In genomic region chr14:53956427-53957201, GRCh38 we compare ENCODE assay signal across 1 cellular context.
TF ChIP-seq lines count a peak whose summit lies in the region.

Gene BMP4, minus strand, starts transcription at chr14:53956825. Its CDS starts 4,603 bp downstream, at chr14:53952222.

TF ChIP-seq in HepG2, 621 proteins besides CTCF, POLR2A, EP300 and RAD21 (continued from another document and continues in another):
- TF ChIP-seq SAFB2 (CRISPR knock-in tag; IDR thresholded peaks at IDR 0.05; ENCODE audit: borderline replicate concordance, low read depth) (no peak), ZC3H4 (CRISPR knock-in tag; IDR thresholded peaks at IDR 0.05; ENCODE audit: borderline replicate concordance) (0 out of 2 replicates have a peak, but pooled peaks have one; percentile 65), RFXANK (CRISPR knock-in tag; IDR thresholded peaks at IDR 0.05) (peak; percentile 29; the same call in 1 of the 2 replicates), ZNF770 (CRISPR knock-in tag; IDR thresholded peaks at IDR 0.05) (peak; percentile 45; the same call in 1 of the 2 replicates), ATF5 (CRISPR knock-in tag; IDR thresholded peaks at IDR 0.05; ENCODE audit: low read depth) (no peak), KDM4B (CRISPR knock-in tag; IDR thresholded peaks at IDR 0.05) (peak; percentile 82), ATF6 (CRISPR knock-in tag; conservative IDR thresholded peaks at IDR 0.05) (no peak), JDP2 (CRISPR knock-in tag; IDR thresholded peaks at IDR 0.05; ENCODE audit: borderline replicate concordance) (0 out of 2 replicates have a peak, but pooled peaks have one; percentile 14), NPAS2 (CRISPR knock-in tag; IDR thresholded peaks at IDR 0.05; ENCODE audit: borderline replicate concordance) (no peak), ZNF724P (CRISPR knock-in tag; IDR thresholded peaks at IDR 0.05; ENCODE audit: borderline replicate concordance) (peak; percentile 77; the same call in 1 of the 2 replicates), ZNF468 (CRISPR knock-in tag; IDR thresholded peaks at IDR 0.05) (no peak), ZNF883 (CRISPR knock-in tag; IDR thresholded peaks at IDR 0.05; ENCODE audit: not compliant biosample characterization) (peak; percentile 56), U2AF2 (IDR thresholded peaks at IDR 0.05; ENCODE audit: low read depth, low read length) (peak; percentile 49; the same call in 1 of the 2 replicates), GFI1 (CRISPR knock-in tag; IDR thresholded peaks at IDR 0.05; ENCODE audit: borderline replicate concordance) (no peak; the same call in none of the 2 replicates), JUNB (CRISPR knock-in tag; IDR thresholded peaks at IDR 0.05; ENCODE audit: borderline replicate concordance) (peak; percentile 67; the same call in 1 of the 2 replicates), DBP (CRISPR knock-in tag; IDR thresholded peaks at IDR 0.05; ENCODE audit: not compliant biosample characterization) (peak; percentile 62), ZNF430 (CRISPR knock-in tag; IDR thresholded peaks at IDR 0.05) (peak; percentile 98), HINFP (CRISPR knock-in tag; IDR thresholded peaks at IDR 0.05; ENCODE audit: low read depth) (peak; percentile 80), MAFF (IDR thresholded peaks at IDR 0.05; ENCODE audit: low read depth, low read length) (no peak), IKZF5 (CRISPR knock-in tag; IDR thresholded peaks at IDR 0.05) (peak; percentile 72), SNAPC5 (CRISPR knock-in tag; IDR thresholded peaks at IDR 0.05; ENCODE audit: borderline replicate concordance) (peak; percentile 74; the same call in 1 of the 2 replicates), ZMYM4 (CRISPR knock-in tag; IDR thresholded peaks at IDR 0.05) (peak; percentile 66), ZNF292 (CRISPR knock-in tag; IDR thresholded peaks at IDR 0.05; ENCODE audit: borderline replicate concordance, low read depth) (peak; percentile 20), GRHL1 (CRISPR knock-in tag; conservative IDR thresholded peaks at IDR 0.05) (no peak), ZNF18 (CRISPR knock-in tag; IDR thresholded peaks at IDR 0.05; ENCODE audit: insufficient replicate concordance) (no peak), DR1 (CRISPR knock-in tag; IDR thresholded peaks at IDR 0.05) (peak; percentile 75), ZNF512 (CRISPR knock-in tag; IDR thresholded peaks at IDR 0.05) (no peak), ZNF784 (CRISPR knock-in tag; IDR thresholded peaks at IDR 0.05; ENCODE audit: borderline replicate concordance) (no peak; the same call in 1 of the 2 replicates), ZNF317 (CRISPR knock-in tag; IDR thresholded peaks at IDR 0.05) (0 out of 2 replicates have a peak, but pooled peaks have one; percentile 20), TCF12 (IDR thresholded peaks at IDR 0.05) (no peak), TCF12 (CRISPR knock-in tag; IDR thresholded peaks at IDR 0.05) (peak; percentile 81; the same call in 1 of the 2 replicates), CREB3 (CRISPR knock-in tag; IDR thresholded peaks at IDR 0.05) (peak; percentile 96), KAT7 (CRISPR knock-in tag; IDR thresholded peaks at IDR 0.05; ENCODE audit: borderline replicate concordance) (no peak; the same call in 1 of the 2 replicates), CHD2 (IDR thresholded peaks at IDR 0.05; ENCODE audit: low read depth, low read length) (peak; percentile 67), TFAP4 (IDR thresholded peaks at IDR 0.05; ENCODE audit: borderline replicate concordance, low read depth) (peak; percentile 56; the same call in 1 of the 2 replicates), HNRNPH1 (optimal IDR thresholded peaks at IDR 0.05; ENCODE audit: low read depth, low read length) (peak; percentile 85), ZNF513 (CRISPR knock-in tag; conservative IDR thresholded peaks at IDR 0.05) (no peak), YEATS2 (CRISPR knock-in tag; IDR thresholded peaks at IDR 0.05; ENCODE audit: borderline replicate concordance) (peak; percentile 22; the same call in 1 of the 2 replicates), CREBL2 (CRISPR knock-in tag; IDR thresholded peaks at IDR 0.05; ENCODE audit: borderline replicate concordance) (no peak), ZNF607 (CRISPR knock-in tag; IDR thresholded peaks at IDR 0.05; ENCODE audit: borderline replicate concordance) (no peak), ZEB1 (IDR thresholded peaks at IDR 0.05; ENCODE audit: insufficient replicate concordance, low read depth) (peak; percentile 56)
